1 cellular context compared by ENCODE assay signal in the genomic region with DNA sequence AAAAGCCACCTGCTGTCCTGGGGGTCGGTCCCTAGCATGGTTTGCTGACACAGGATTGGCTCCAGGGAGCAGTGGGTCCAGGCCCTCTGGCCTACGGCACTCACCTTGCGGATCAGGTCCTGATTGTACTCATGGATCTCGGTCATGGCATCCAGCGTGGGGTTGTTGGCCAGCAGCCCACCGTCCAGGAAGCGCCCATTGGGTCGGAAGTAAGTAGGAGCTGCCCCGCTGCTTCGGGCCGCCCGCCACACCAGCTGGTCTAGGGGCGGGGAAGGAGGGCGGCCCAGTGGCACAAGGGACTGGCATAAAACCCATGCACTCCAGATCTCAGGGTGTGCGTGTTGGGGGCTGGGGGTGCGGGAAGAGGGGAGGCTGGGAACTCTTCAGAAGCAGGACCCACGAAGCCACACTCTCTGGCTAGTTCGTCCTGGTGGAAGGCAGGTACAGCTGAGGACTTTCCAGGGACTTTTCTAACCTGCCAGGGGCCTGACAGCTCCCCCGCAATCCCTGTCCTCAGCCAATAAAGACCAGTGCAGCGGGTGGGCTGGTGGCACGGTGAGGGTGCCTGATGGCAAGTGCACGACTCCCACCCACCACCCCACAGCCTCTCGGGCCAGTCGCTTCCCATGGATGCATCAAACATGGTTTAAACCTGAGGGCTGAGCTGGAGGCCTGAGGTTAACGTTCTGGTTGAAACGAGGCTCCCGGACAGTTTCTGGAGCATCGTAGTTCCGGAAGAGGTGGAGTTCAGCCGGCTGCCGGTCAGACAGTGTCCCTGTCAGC.
TF ChIP-seq lines count a peak whose summit lies in the region.

No MANE protein-coding gene starts in this region.

TF ChIP-seq in K562, 482 proteins besides CTCF, POLR2A, EP300 and RAD21:
- TF ChIP-seq POLR2G (IDR thresholded peaks at IDR 0.05; ENCODE audit: low read depth, low read length) = 0 out of 2 replicates have a peak, but pooled peaks have one; percentile 13
- TF ChIP-seq PHF8 (IDR thresholded peaks at IDR 0.05; ENCODE audit: borderline replicate concordance, low read length) = no peak
